ENCODE assay signal across 8 cellular contexts in the genomic region with DNA sequence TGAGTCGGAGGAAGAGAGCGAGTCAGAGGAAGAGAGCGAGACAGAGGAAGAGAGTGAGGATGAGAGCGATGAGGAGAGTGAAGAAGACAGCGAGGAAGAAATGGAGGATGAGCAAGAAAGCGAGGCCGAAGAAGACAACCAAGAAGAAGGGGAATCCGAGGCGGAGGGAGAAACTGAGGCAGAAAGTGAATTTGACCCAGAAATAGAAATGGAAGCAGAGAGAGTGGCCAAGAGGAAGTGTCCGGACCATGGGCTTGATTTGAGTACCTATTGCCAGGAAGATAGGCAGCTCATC. TPM values are rescaled to one million over a fixed set of nuclear protein-coding genes. Genes with fewer than 3 reads are reported as not detected.
A peak's percentile ranks its signal among the peaks of the same experiment; 100 is the strongest.
DNase-seq lines count a peak whose midpoint lies in the region; ATAC-seq and TF ChIP-seq lines count a peak whose summit lies in the region.

No MANE protein-coding gene starts in this region.

- H3K79me2 ChIP-seq in DOHH2 (ENCODE audit: control insufficient read depth, low read length), result peaks cover 31% of the 10 kb centered on the region

- peak overlapping the region; percentile 95 for H3K4me2 ChIP-seq in DOHH2 (ENCODE audit: low read length)

- H3K9me3 ChIP-seq in DOHH2 (ENCODE audit: control insufficient read depth, insufficient read depth, low read length), result peaks cover 23% of the 10 kb centered on the region
- H3K9me3 ChIP-seq in RWPE2 (ENCODE audit: severe bottlenecking), result peaks cover 4% of the 10 kb centered on the region
- H3K9me3 ChIP-seq in esophagus (ENCODE audit: control insufficient read depth in 2 of 2, insufficient read depth in 1 of 2, low read depth in 1 of 2, low read length in 1 of 2), result no peaks in the 10 kb centered on the region

- H3K9me3 Mint-ChIP-seq in progenitor cell of endocrine pancreas (ENCODE audit: low read depth), result peaks cover 32% of the 10 kb centered on the region

- peaks cover 14% of the 10 kb centered on the region for H3K27me3 ChIP-seq in DOHH2 (ENCODE audit: control insufficient read depth, low read length)
- H3K27me3 ChIP-seq in RWPE2 (ENCODE audit: insufficient read depth, poor library complexity, severe bottlenecking), result no peaks in the 10 kb centered on the region
- H3K27me3 ChIP-seq in esophagus (ENCODE audit: control insufficient read depth in 1 of 2, insufficient read depth in 2 of 2, low read length in 2 of 2), result no peaks in the 10 kb centered on the region

- no peaks in the 10 kb centered on the region for H3F3A ChIP-seq in DOHH2 (ENCODE audit: control insufficient read depth, insufficient read depth)

- H3K27me3 Mint-ChIP-seq in progenitor cell of endocrine pancreas, result peaks cover 5% of the 10 kb centered on the region

- ATAC-seq in RWPE2 (ENCODE audit: low read depth), result no peak
- no peak for ATAC-seq in GM18861 (IDR thresholded peaks at IDR 0.05; ENCODE audit: unreplicated experiment)
- ATAC-seq in GM21825 (IDR thresholded peaks at IDR 0.05; ENCODE audit: unreplicated experiment), result no peak

- no peaks in the 10 kb centered on the region for H4K20me1 ChIP-seq in DOHH2 (ENCODE audit: control insufficient read depth, insufficient read depth, low read depth, low read length)

- H3K27ac ChIP-seq in DOHH2 (ENCODE audit: low read depth, low read length) (no peak overlapping the region), RWPE2 (ENCODE audit: poor library complexity, severe bottlenecking) (peak overlapping the region; percentile 89), esophagus (ENCODE audit: low read depth in 2 of 2, low read length in 1 of 2) (peak overlapping the region; percentile 86 to 95)

- peaks cover 14% of the 10 kb centered on the region for H3K4me1 Mint-ChIP-seq in progenitor cell of endocrine pancreas (ENCODE audit: low read depth)

- H3K4me1 ChIP-seq in DOHH2 (ENCODE audit: control insufficient read depth, low read length) (peaks cover 22% of the 10 kb centered on the region), RWPE2 (ENCODE audit: insufficient read depth, poor library complexity, severe bottlenecking) (peaks cover 23% of the 10 kb centered on the region), esophagus (ENCODE audit: control insufficient read depth in 2 of 2, insufficient read depth in 2 of 2, low read length in 1 of 2) (peaks cover 4 to 7% of the 10 kb centered on the region in 2 donors)

- peak overlapping the region; percentile 93 for H3K4me3 Mint-ChIP-seq in progenitor cell of endocrine pancreas (ENCODE audit: low read depth)

- peak overlapping the region; percentile 89 for H3K4me3 ChIP-seq in DOHH2 (ENCODE audit: low read length)
- H3K4me3 ChIP-seq in RWPE2 (ENCODE audit: severe bottlenecking), result peak overlapping the region; percentile 57
- H3K4me3 ChIP-seq in esophagus (ENCODE audit: low read depth in 1 of 2, low read length in 2 of 2), result peak overlapping the region; percentile 76 to 95

- H3K36me3 ChIP-seq in DOHH2 (ENCODE audit: control insufficient read depth, low read length) (peaks cover 8% of the 10 kb centered on the region; the same call in 1 of the 2 replicates), RWPE2 (ENCODE audit: low read depth) (peaks cover 45% of the 10 kb centered on the region), esophagus (ENCODE audit: control insufficient read depth in 2 of 2, insufficient read depth in 2 of 2, low read length in 1 of 2) (no peaks in the 10 kb centered on the region)

- no peak for DNase-seq in RWPE2 (ENCODE audit: low spot score)
- no peak for DNase-seq in progenitor cell of endocrine pancreas (ENCODE audit: low spot score, unreplicated experiment)
- no peak for DNase-seq in effector CD4-positive, alpha-beta T cell
- DNase-seq in DMS114 treated with DMSO at 0.1 percent for 48 hours (lab: John Stamatoyannopoulos, UW; ENCODE audit: unreplicated experiment), result no peak

- no peaks in the 10 kb centered on the region for H3K9me2 ChIP-seq in DOHH2 (replicated peaks; ENCODE audit: control insufficient read depth, low read length)

- H3K27ac Mint-ChIP-seq in progenitor cell of endocrine pancreas, result peak overlapping the region; percentile 96

- H3K36me3 Mint-ChIP-seq in progenitor cell of endocrine pancreas (ENCODE audit: insufficient read depth), result peaks cover 34% of the 10 kb centered on the region

- TF ChIP-seq CTCF in DOHH2 (IDR thresholded peaks at IDR 0.05; ENCODE audit: low read depth, low read length, poor library complexity, severe bottlenecking) (no peak), RWPE2 (IDR thresholded peaks at IDR 0.05; ENCODE audit: poor library complexity, severe bottlenecking) (no peak), progenitor cell of endocrine pancreas (IDR thresholded peaks at IDR 0.05; ENCODE audit: unreplicated experiment) (no peak)

- WGBS in esophagus, 2 donors, result 83 to 89% methylated on average over 10 of the region's 10 CpGs

RNA-seq across cellular contexts. Expression of a gene that starts 0.8 kb away (rescaled TPM):
- 1 to 10 TPM; 3.1 to 6.2 TPM for polyA plus RNA-seq in esophagus
- 60.1 and 65.1 TPM in 2 replicates for total RNA-seq in progenitor cell of endocrine pancreas

RNA-seq across cellular contexts. Expression of a gene that starts 45.1 kb away (rescaled TPM):
- polyA plus RNA-seq in esophagus, result 1 to 10 TPM; 3.1 to 5.0 TPM
- total RNA-seq in progenitor cell of endocrine pancreas, result 11.2 and 12.9 TPM in 2 replicates
